Comparison of ENCODE assay signal across 7 cellular contexts in the genomic region with DNA sequence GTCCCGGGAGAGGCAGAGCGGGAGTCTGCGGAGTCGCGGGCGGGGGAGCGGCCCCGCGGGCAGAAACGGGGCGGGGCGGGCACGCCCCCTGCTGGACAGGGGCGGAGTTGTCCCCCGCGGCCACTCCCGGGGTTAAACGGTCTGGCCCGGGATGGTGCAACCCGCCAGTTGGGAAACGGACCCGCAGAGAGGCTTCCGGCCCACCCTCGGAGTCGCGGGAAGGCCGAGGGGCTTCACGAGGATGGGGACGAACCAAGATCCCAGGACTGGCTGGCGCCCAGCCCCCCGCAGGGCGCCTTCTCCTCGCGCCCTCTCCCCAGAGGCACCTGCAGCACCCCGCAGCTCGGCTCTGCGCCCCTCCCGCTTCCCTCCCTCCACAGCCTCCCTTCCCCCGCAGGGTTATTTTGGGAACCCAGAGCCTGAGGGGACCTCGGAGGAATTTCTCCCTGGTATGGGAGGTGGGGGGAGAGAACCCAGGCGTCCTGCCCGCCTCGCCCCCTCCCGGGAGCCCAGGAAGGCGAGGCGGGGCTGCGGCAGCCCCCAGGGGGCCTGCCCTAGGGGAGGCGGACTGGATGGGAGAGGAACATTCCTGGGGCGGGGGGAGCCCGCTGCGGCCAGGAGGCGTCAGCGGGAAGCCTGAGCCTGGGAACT. TPM values are rescaled to one million over a fixed set of nuclear protein-coding genes. Genes with fewer than 3 reads are reported as not detected.
A peak's percentile ranks its signal among the peaks of the same experiment; 100 is the strongest.
DNase-seq lines count a peak whose midpoint lies in the region; ATAC-seq and TF ChIP-seq lines count a peak whose summit lies in the region.

No MANE protein-coding gene starts in this region.

- H3K4me3 ChIP-seq in mucosa of rectum (ENCODE audit: low read length in 2 of 2), result peak overlapping the region; percentile 60 to 66

- peaks cover 10% of the 10 kb centered on the region for H3K36me3 Mint-ChIP-seq in activated CD8-positive, alpha-beta memory T cell treated with anti-CD3 and anti-CD28 coated beads, Interleukin-2, amount 10 ng/mL, durations not matched to agents 7 days and 5 days

- no peaks in the 10 kb centered on the region for H3K9me3 Mint-ChIP-seq in activated CD8-positive, alpha-beta memory T cell treated with anti-CD3 and anti-CD28 coated beads, Interleukin-2, amount 10 ng/mL, durations not matched to agents 7 days and 5 days (ENCODE audit: low read depth)

- H3K9me3 ChIP-seq in mucosa of rectum (ENCODE audit: control insufficient read depth in 2 of 2, low read length in 2 of 2), result no peaks in the 10 kb centered on the region

- peak overlapping the region; percentile 32 to 43 for H3K9ac ChIP-seq in mucosa of rectum (ENCODE audit: low read depth in 1 of 2, low read length in 2 of 2)

- peak; percentile 74 for TF ChIP-seq CTCF in GM13976 (IDR thresholded peaks at IDR 0.05; ENCODE audit: borderline replicate concordance, control extremely low read depth, extremely low read depth, insufficient read depth, missing control alignments)

- H3K27ac Mint-ChIP-seq in activated CD8-positive, alpha-beta memory T cell treated with anti-CD3 and anti-CD28 coated beads, Interleukin-2, amount 10 ng/mL, durations not matched to agents 7 days and 5 days, result no peak overlapping the region

- in situ Hi-C loops in GM13976 (cut with MboI; ENCODE audit: low sequenced_read_pairs, unreplicated experiment), result no loop called here

- H3K27me3 ChIP-seq in mucosa of rectum (ENCODE audit: control insufficient read depth in 2 of 2, insufficient read depth in 2 of 2, low read length in 2 of 2), result peaks cover 12 to 47% of the 10 kb centered on the region in 2 donors

- peaks cover 27% of the 10 kb centered on the region for H3K4me1 Mint-ChIP-seq in activated CD8-positive, alpha-beta memory T cell treated with anti-CD3 and anti-CD28 coated beads, Interleukin-2, amount 10 ng/mL, durations not matched to agents 7 days and 5 days

- H3K27me3 Mint-ChIP-seq in activated CD8-positive, alpha-beta memory T cell treated with anti-CD3 and anti-CD28 coated beads, Interleukin-2, amount 10 ng/mL, durations not matched to agents 7 days and 5 days, result no peaks in the 10 kb centered on the region

- H3K4me3 Mint-ChIP-seq in activated CD8-positive, alpha-beta memory T cell treated with anti-CD3 and anti-CD28 coated beads, Interleukin-2, amount 10 ng/mL, durations not matched to agents 7 days and 5 days, result peak overlapping the region; percentile 83

- CTCF ChIA-PET in activated CD8-positive, alpha-beta memory T cell treated with anti-CD3 and anti-CD28 coated beads, Interleukin-2, amount 10 ng/mL, durations not matched to agents 7 days and 5 days (lab: Charles Lee), result interaction anchor here (0.5 to 12.7 kb wide), 25 partner anchors 9 to 1027 kb away, joined by 3 to 294 read pairs (median 5); a partner anchor contains a TSS

- H3K36me3 ChIP-seq in mucosa of rectum (ENCODE audit: control insufficient read depth in 2 of 2, insufficient read depth in 2 of 2, low read length in 2 of 2), result no peaks in the 10 kb centered on the region

- H3K27ac ChIP-seq in mucosa of rectum (ENCODE audit: low read depth in 2 of 2, low read length in 2 of 2), result peak overlapping the region; percentile 37 to 65

- ATAC-seq in activated CD8-positive, alpha-beta memory T cell treated with anti-CD3 and anti-CD28 coated beads, Interleukin-2, amount 10 ng/mL, durations not matched to agents 7 days and 5 days, result peak; percentile 25
- ATAC-seq in HG02571 (IDR thresholded peaks at IDR 0.05; ENCODE audit: unreplicated experiment), result no peak

- H3K4me1 ChIP-seq in mucosa of rectum (ENCODE audit: control insufficient read depth in 2 of 2, insufficient read depth in 2 of 2, low read length in 2 of 2), result peaks cover 16 to 21% of the 10 kb centered on the region in 2 donors

- DNase-seq in GM13976 (ENCODE audit: low spot score) (peak; percentile 94), NCI-H1105 (lab: John Stamatoyannopoulos, UW) (peak; percentile 16), epidermal melanocyte (ENCODE audit: insufficient read length, low spot score) (peak; percentile 90)
- DNase-seq in activated CD8-positive, alpha-beta memory T cell treated with anti-CD3 and anti-CD28 coated beads, Interleukin-2, amount 10 ng/mL, durations not matched to agents 7 days and 5 days, result peak; percentile 80
- DNase-seq in stimulated activated CD8-positive, alpha-beta memory T cell treated with anti-CD3 and anti-CD28 coated beads, Interleukin-4, amount 100 ng/mL, for 48 hours, result peak; percentile 88

RNA-seq across cellular contexts. Expression of a gene that starts 0.9 kb away (rescaled TPM):
- total RNA-seq in activated CD8-positive, alpha-beta memory T cell treated with anti-CD3 and anti-CD28 coated beads, Interleukin-2, amount 10 ng/mL, durations not matched to agents 7 days and 5 days, result 100 to 1,000 TPM in 1 of 2 experiments, 10 to 100 TPM in 1; 77.3 to 123 TPM

RNA-seq across cellular contexts. Expression of a gene that starts 16.7 kb away (rescaled TPM):
- total RNA-seq in activated CD8-positive, alpha-beta memory T cell treated with anti-CD3 and anti-CD28 coated beads, Interleukin-2, amount 10 ng/mL, durations not matched to agents 7 days and 5 days, result 1 to 10 TPM; 2.0 to 3.2 TPM

RNA-seq across cellular contexts. Expression of a gene that starts 20.1 kb away (rescaled TPM):
- total RNA-seq in activated CD8-positive, alpha-beta memory T cell treated with anti-CD3 and anti-CD28 coated beads, Interleukin-2, amount 10 ng/mL, durations not matched to agents 7 days and 5 days, result under 1 TPM; 0.23 to 0.40 TPM

RNA-seq across cellular contexts. Expression of a gene that starts 35.3 kb away (rescaled TPM):
- 100 to 1,000 TPM; 442 to 462 TPM for total RNA-seq in activated CD8-positive, alpha-beta memory T cell treated with anti-CD3 and anti-CD28 coated beads, Interleukin-2, amount 10 ng/mL, durations not matched to agents 7 days and 5 days

RNA-seq across cellular contexts. Expression of a gene that starts 59.9 kb away (rescaled TPM):
- 10 to 100 TPM; 61.1 to 65.0 TPM for total RNA-seq in activated CD8-positive, alpha-beta memory T cell treated with anti-CD3 and anti-CD28 coated beads, Interleukin-2, amount 10 ng/mL, durations not matched to agents 7 days and 5 days

Comparison
In these comparisons a context has a peak if more than half of its experiments do, and no peak if none do; other contexts are left out.
1. DNase-seq: peak in every context shown above with its lines; median percentile 94 in GM13976; 90 in epidermal melanocyte; 88 in stimulated activated CD8-positive, alpha-beta memory T cell treated with anti-CD3 and anti-CD28 coated beads, Interleukin-4, amount 100 ng/mL, for 48 hours; 80 in activated CD8-positive, alpha-beta memory T cell treated with anti-CD3 and anti-CD28 coated beads, Interleukin-2, amount 10 ng/mL, durations not matched to agents 7 days and 5 days; 16 in NCI-H1105.